20 cellular contexts compared by ENCODE assay signal in genomic region chr17:37708008-37708615, GRCh38. TPM values are rescaled to one million over a fixed set of nuclear protein-coding genes. Genes with fewer than 3 reads are reported as not detected.
DNase-seq lines count a peak whose midpoint lies in the region; ATAC-seq and TF ChIP-seq lines count a peak whose summit lies in the region.
"Had no signal": no experiment of that assay in that cellular context is flagged by ENCODE, and none has a peak within 500 bp of the region (broad histone marks: within the 10 kb centered on the region; RNA-seq: fewer than 3 reads in every experiment).

No MANE protein-coding gene starts in this region.

- CTCF ChIA-PET in WTC11 (lab: Charles Lee): interaction anchor here (1.3 kb wide), 1 partner anchor 108 kb away, joined by 4 read pairs; no protein-coding TSS in a partner anchor

- no peak for ATAC-seq in WTC11
- peak; percentile 81 for ATAC-seq in left lobe of liver
- ATAC-seq in GM21360 (IDR thresholded peaks at IDR 0.05; ENCODE audit: unreplicated experiment): no peak
- no peak for ATAC-seq in GM19324 (IDR thresholded peaks at IDR 0.05; ENCODE audit: low FRiP score, unreplicated experiment)
- ATAC-seq in HG02588 (IDR thresholded peaks at IDR 0.05; ENCODE audit: unreplicated experiment): no peak
- ATAC-seq: SK-N-SH treated with all-trans-retinoic acid at 6 μM for 48 hours had no signal

- TF ChIP-seq CTCF in WTC11 (IDR thresholded peaks at IDR 0.05): no peak

- peaks cover under 1% of the 10 kb centered on the region; the same call in 1 of the 2 replicates for H3K27me3 Mint-ChIP-seq in WTC11 (ENCODE audit: low read depth)

- H3K9ac ChIP-seq in rectal smooth muscle tissue (ENCODE audit: low read length): no peak overlapping the region
- H3K9ac ChIP-seq: neural progenitor cell had no signal

- peaks cover 6% of the 10 kb centered on the region for H3K36me3 ChIP-seq in rectal smooth muscle tissue (ENCODE audit: control insufficient read depth, insufficient read depth, low read length)
- H3K36me3 ChIP-seq: cardiac muscle cell, MG63, neural progenitor cell had no signal

- H3K36me3 Mint-ChIP-seq in WTC11: 0 out of 2 replicates have a peak, but pooled peaks cover 3% of the 10 kb centered on the region
- H3K36me3 Mint-ChIP-seq: CD8-positive, alpha-beta memory T cell; neural progenitor cell had no signal

- peak overlapping the region; percentile 9 for H3K4me3 ChIP-seq in rectal smooth muscle tissue (ENCODE audit: low read length)
- H3K4me3 ChIP-seq: cardiac muscle cell, dorsolateral prefrontal cortex, lung, MG63, neural progenitor cell had no signal

- DNase-seq in DMS53 (lab: John Stamatoyannopoulos, UW) (peak; percentile 84), WTC11 (ENCODE audit: low spot score) (no peak), left lobe of liver (ENCODE audit: low spot score) (peak; percentile 79), GM19238 (ENCODE audit: insufficient read length, low spot score) (no peak)
- DNase-seq: CD8-positive, alpha-beta memory T cell; dorsolateral prefrontal cortex; HFFc6; NCI-H187; retina; stimulated activated naive CD4-positive, alpha-beta T cell; trophoblast cell had no signal

- H3K4me1 ChIP-seq in rectal smooth muscle tissue (ENCODE audit: control insufficient read depth, insufficient read depth, low read length): no peaks in the 10 kb centered on the region

- H3K9me3 Mint-ChIP-seq in WTC11: peaks cover 6% of the 10 kb centered on the region
- H3K9me3 Mint-ChIP-seq: HFFc6 had no signal

- H3K27ac ChIP-seq in rectal smooth muscle tissue (ENCODE audit: low read depth, low read length): no peak overlapping the region
- H3K27ac ChIP-seq: cardiac muscle cell, dorsolateral prefrontal cortex, neural progenitor cell had no signal

- H3K4me3 Mint-ChIP-seq in WTC11: no peak overlapping the region
- H3K4me3 Mint-ChIP-seq: CD8-positive, alpha-beta memory T cell; HFFc6; neural progenitor cell had no signal

- no peaks in the 10 kb centered on the region for H3K27me3 ChIP-seq in rectal smooth muscle tissue (ENCODE audit: control insufficient read depth, insufficient read depth, low read length)
- H3K27me3 ChIP-seq: cardiac muscle cell, MG63 had no signal

- POLR2A ChIA-PET in WTC11 (lab: Charles Lee): no interaction called here

- no peak overlapping the region for H3K27ac Mint-ChIP-seq in WTC11
- H3K27ac Mint-ChIP-seq: CD8-positive, alpha-beta memory T cell; HFFc6; neural progenitor cell had no signal

- peaks cover 17% of the 10 kb centered on the region for H3K4me1 Mint-ChIP-seq in WTC11
- H3K4me1 Mint-ChIP-seq: CD8-positive, alpha-beta memory T cell had no signal

TF ChIP-seq in WTC11, 78 proteins besides CTCF, POLR2A, EP300 and RAD21:
- no peak for TF ChIP-seq JAZF1 (CRISPR knock-in tag; IDR thresholded peaks at IDR 0.05)
- TF ChIP-seq SP1 (CRISPR knock-in tag; conservative IDR thresholded peaks at IDR 0.05): no peak
- TF ChIP-seq STAT6 (CRISPR knock-in tag; conservative IDR thresholded peaks at IDR 0.05; ENCODE audit: low read depth): no peak
- TF ChIP-seq GABPB1 (CRISPR knock-in tag; IDR thresholded peaks at IDR 0.05): 0 out of 2 replicates have a peak, but pooled peaks have one; percentile 11
- no peak for TF ChIP-seq CREB1 (CRISPR knock-in tag; IDR thresholded peaks at IDR 0.05)
- TF ChIP-seq ATF1 (CRISPR knock-in tag; IDR thresholded peaks at IDR 0.05): no peak
TF ChIP-seq in WTC11: peak in this region for 1.

RNA-seq across cellular contexts. Expression of gene HNF1B, which starts 36.7 kb away (rescaled TPM):
- total RNA-seq in WTC11 (2021): 0.14 to 0.26 TPM (median 0.23 TPM) in 3 replicates
- total RNA-seq in left lobe of liver: 8.4 TPM
- total RNA-seq: cardiac muscle cell, HFFc6 had no signal

Comparison
In these comparisons a context has a peak if more than half of its experiments do, and no peak if none do; other contexts are left out.
1. DNase-seq: peak in DMS53 (single experiment) and left lobe of liver (single experiment); none in WTC11 (single experiment) and GM19238 (single experiment).